In the genomic region with DNA sequence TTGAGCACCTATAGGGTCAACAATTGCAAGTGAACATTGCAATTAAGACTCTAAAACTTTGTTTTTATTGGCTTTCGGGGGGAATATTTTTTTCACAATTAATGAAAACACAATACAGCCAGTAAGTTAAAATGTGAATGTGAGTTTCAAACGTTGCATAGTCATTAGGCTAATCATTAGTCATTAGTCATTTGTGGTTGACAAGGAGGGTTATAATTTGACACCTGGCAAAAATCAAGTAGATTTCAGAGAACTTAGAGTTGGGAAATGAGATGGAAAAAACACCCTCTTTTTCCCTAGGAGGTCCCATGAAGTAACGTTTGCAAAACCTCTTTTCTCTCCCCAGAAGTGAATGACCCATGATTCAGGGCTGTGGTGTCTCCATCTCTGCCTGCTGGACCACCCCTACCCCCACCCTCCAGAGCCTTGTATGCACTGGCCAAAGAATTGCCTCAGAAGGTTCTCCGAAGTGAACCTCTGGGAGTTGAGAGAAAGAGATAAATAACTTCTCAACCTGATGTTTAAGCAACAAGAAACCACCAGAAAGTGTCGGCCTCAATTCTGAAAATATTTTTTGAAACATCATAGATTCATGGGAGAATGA, we compare ENCODE assay signal across 25 cellular contexts.
A peak's percentile ranks its signal among the peaks of the same experiment; 100 is the strongest.
DNase-seq lines count a peak whose midpoint lies in the region; ATAC-seq, FAIRE-seq and TF ChIP-seq lines count a peak whose summit lies in the region.
"Had no signal": no experiment of that assay in that cellular context is flagged by ENCODE, and none has a peak within 500 bp of the region (broad histone marks: within the 10 kb centered on the region; RNA-seq: fewer than 3 reads in every experiment).

No MANE protein-coding gene starts in this region.

- ATAC-seq in Right ventricle myocardium inferior (peak; percentile 74), psoas muscle (peak in 3 of 4 donors; percentile 67 to 83 (median 75)), aorta (ENCODE audit: low FRiP score) (peak; percentile 45), HG02678 (IDR thresholded peaks at IDR 0.05; ENCODE audit: unreplicated experiment) (no peak)
- ATAC-seq: K562, Panc1, SK-N-SH treated with all-trans-retinoic acid at 6 μM for 48 hours had no signal

- DNase-seq in Right ventricle myocardium inferior (ENCODE audit: missing footprints) (no peak), left ventricle myocardium inferior (no peak), bronchial epithelial cell (ENCODE audit: low read depth) (peak; percentile 48), psoas muscle (peak; percentile 59 to 76), aorta (peak in 1 of 2 donors; percentile 56), MG63 (no peak), RWPE1 (ENCODE audit: low spot score) (no peak)
- DNase-seq: 8988T, ACHN, BE2C, Calu3, GF-D8, Kasumi-1, MV-4-11, NCI-H1105 treated with DMSO at 0.1 percent for 48 hours, NCI-H446, NCI-H524 treated with DMSO at 0.1 percent for 48 hours, NCI-H82 had no signal

- H3K27ac ChIP-seq in left ventricle myocardium inferior (replicated peaks) (no peak overlapping the region), psoas muscle (no peak overlapping the region), aorta (ENCODE audit: low read depth in 1 of 2, low read length in 2 of 2) (no peak overlapping the region), RWPE1 (no peak overlapping the region)

- no peak for TF ChIP-seq CTCF in left ventricle myocardium inferior (IDR thresholded peaks at IDR 0.05; ENCODE audit: borderline replicate concordance)
- TF ChIP-seq CTCF in bronchial epithelial cell (IDR thresholded peaks at IDR 0.05; ENCODE audit: insufficient read depth, low read length, severe bottlenecking) = no peak
- TF ChIP-seq CTCF in psoas muscle (IDR thresholded peaks at IDR 0.05) = no peak
- no peak for TF ChIP-seq CTCF in RWPE1 (conservative IDR thresholded peaks at IDR 0.05; ENCODE audit: low read depth)

- intact Hi-C loops in Right ventricle myocardium inferior (cut with DNase I) = no loop called here
- intact Hi-C loops in left ventricle myocardium inferior (cut with micrococcal nuclease) = no loop called here
- intact Hi-C loops in psoas muscle (cut with DNase I) = no loop called here
- intact Hi-C loops in aorta (cut with DNase I) = no loop called here

- 51 to 64% (median 55%) methylated on average over 5 of the region's 5 CpGs for WGBS in psoas muscle, 3 donors
- 68 to 71% methylated on average over 5 of the region's 5 CpGs for WGBS in aorta, 2 donors

- H3K36me3 ChIP-seq in left ventricle myocardium inferior = no peaks in the 10 kb centered on the region
- H3K36me3 ChIP-seq in bronchial epithelial cell (ENCODE audit: control insufficient read depth, insufficient read depth, low read length) = no peaks in the 10 kb centered on the region
- no peaks in the 10 kb centered on the region for H3K36me3 ChIP-seq in psoas muscle (ENCODE audit: insufficient read depth in 1 of 2, low read depth in 1 of 2)
- no peaks in the 10 kb centered on the region for H3K36me3 ChIP-seq in aorta (ENCODE audit: control insufficient read depth in 1 of 2, insufficient read depth in 2 of 2, low read length in 1 of 2)
- H3K36me3 ChIP-seq in MG63 = no peaks in the 10 kb centered on the region
- H3K36me3 ChIP-seq: BE2C had no signal

- POLR2A ChIA-PET in RWPE1 (lab: Yijun Ruan, JAX; ENCODE audit: low non-redundant PET) = no interaction called here

- peaks cover 25% of the 10 kb centered on the region for H3K27me3 ChIP-seq in left ventricle myocardium inferior (ENCODE audit: low read depth)
- no peaks in the 10 kb centered on the region for H3K27me3 ChIP-seq in bronchial epithelial cell (ENCODE audit: control insufficient read depth, insufficient read depth, low read length)
- no peaks in the 10 kb centered on the region for H3K27me3 ChIP-seq in psoas muscle (ENCODE audit: insufficient read depth in 3 of 3, low read length in 2 of 3)
- no peaks in the 10 kb centered on the region for H3K27me3 ChIP-seq in aorta (ENCODE audit: control insufficient read depth in 1 of 2, insufficient read depth in 2 of 2, low read length in 1 of 2)
- H3K27me3 ChIP-seq in MG63 = no peaks in the 10 kb centered on the region
- H3K27me3 ChIP-seq: BE2C had no signal

- H3K4me3 ChIP-seq in left ventricle myocardium inferior (no peak overlapping the region), bronchial epithelial cell (ENCODE audit: low read depth, low read length) (no peak overlapping the region), psoas muscle (no peak overlapping the region), aorta (ENCODE audit: low read length in 2 of 2) (no peak overlapping the region), MG63 (no peak overlapping the region)
- H3K4me3 ChIP-seq: K562 had no signal

- no peaks in the 10 kb centered on the region for H3K4me1 ChIP-seq in left ventricle myocardium inferior
- no peaks in the 10 kb centered on the region for H3K4me1 ChIP-seq in psoas muscle
- no peaks in the 10 kb centered on the region for H3K4me1 ChIP-seq in aorta (ENCODE audit: control insufficient read depth in 1 of 2, insufficient read depth in 2 of 2, low read length in 2 of 2)
- H3K4me1 ChIP-seq: BE2C had no signal

- H3K9me3 ChIP-seq in left ventricle myocardium inferior (replicated peaks) = no peaks in the 10 kb centered on the region
- H3K9me3 ChIP-seq in psoas muscle = no peaks in the 10 kb centered on the region
- H3K9me3 ChIP-seq in aorta (ENCODE audit: control insufficient read depth, low read length) = no peaks in the 10 kb centered on the region
- H3K9me3 ChIP-seq in MG63 = no peaks in the 10 kb centered on the region
- H3K9me3 ChIP-seq: BE2C had no signal

- FAIRE-seq in bronchial epithelial cell (lab: Jason Lieb, UNC) = no peak
- FAIRE-seq: GM19239, H54, HTR-8/SVneo, K562 had no signal

- CTCF ChIA-PET in RWPE1 (lab: Yijun Ruan, JAX) = interaction anchor here (0.6 kb wide), 1 partner anchor 304 kb away, joined by 8 read pairs; no protein-coding TSS in a partner anchor

Comparison
In these comparisons a context has a peak if more than half of its experiments do, and no peak if none do; other contexts are left out.
1. DNase-seq: peak in bronchial epithelial cell (single experiment) and psoas muscle (2 of 2); none in Right ventricle myocardium inferior (single experiment), left ventricle myocardium inferior (single experiment), MG63 (single experiment) and RWPE1 (single experiment).